In the genomic region with DNA sequence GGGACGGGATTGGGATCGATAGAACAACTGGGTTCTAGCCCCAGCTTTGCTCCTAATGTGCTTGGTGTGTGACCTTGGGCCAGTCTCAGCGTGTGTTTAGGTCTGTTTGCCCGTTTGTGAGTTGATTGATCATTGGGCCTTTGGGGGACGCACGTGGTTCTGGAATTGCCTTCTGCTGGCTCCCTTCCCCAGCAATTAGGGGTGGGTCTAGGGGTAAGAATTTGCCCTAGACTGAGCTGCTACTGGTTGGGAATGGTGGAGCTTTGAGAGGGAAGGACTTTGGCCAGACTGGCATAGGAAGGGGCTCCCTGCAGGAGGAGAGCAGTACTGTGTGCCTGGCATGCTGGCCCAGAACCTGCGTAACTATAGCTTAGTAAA, we compare ENCODE assay signal across 8 cellular contexts. TPM values are rescaled to one million over a fixed set of nuclear protein-coding genes. Genes with fewer than 3 reads are reported as not detected.
DNase-seq lines count a peak whose midpoint lies in the region; ATAC-seq and TF ChIP-seq lines count a peak whose summit lies in the region.
"Had no signal": no experiment of that assay in that cellular context is flagged by ENCODE, and none has a peak within 500 bp of the region (broad histone marks: within the 10 kb centered on the region; RNA-seq: fewer than 3 reads in every experiment).

No MANE protein-coding gene starts in this region.

- H3K27me3 ChIP-seq in HCT116 (ENCODE audit: insufficient read depth, low read length) (no peaks in the 10 kb centered on the region), Peyer's patch (no peaks in the 10 kb centered on the region), smooth muscle cell (ENCODE audit: low read depth) (peaks cover 51% of the 10 kb centered on the region)

- H3F3A ChIP-seq in smooth muscle cell (ENCODE audit: low read depth), result no peaks in the 10 kb centered on the region

- TF ChIP-seq RAD21 in HCT116 (IDR thresholded peaks at IDR 0.05; ENCODE audit: low read depth), result no peak

- RAD21 ChIA-PET in HCT116 (lab: Charles Lee; ENCODE audit: low non-redundant PET in 1 of 2, low total read pairs in 2 of 2, uncharacterized antibody in 2 of 2, unreplicated experiment in 2 of 2), result no interaction called here

- BruUV-seq in HCT116 (replicated peaks; lab: Mats Ljungman, UMichigan), result no TSS peak

- H3K4me1 ChIP-seq in HCT116 (ENCODE audit: control insufficient read depth in 1 of 2, insufficient read depth in 2 of 2, low read length in 2 of 2) (peaks cover 4 to 43% of the 10 kb centered on the region in 2 experiments; a peak in 3 of 4 replicates), Peyer's patch (peaks cover 0 to 29% (median 19%) of the 10 kb centered on the region in 4 donors), smooth muscle cell (ENCODE audit: low read depth) (peaks cover 6% of the 10 kb centered on the region)

- H3K36me3 ChIP-seq in HCT116 (ENCODE audit: control insufficient read depth in 1 of 2, insufficient read depth in 2 of 2, low read length in 2 of 2) (no peaks in the 10 kb centered on the region), Peyer's patch (no peaks in the 10 kb centered on the region), smooth muscle cell (ENCODE audit: low read depth) (no peaks in the 10 kb centered on the region)

- H3K79me2 ChIP-seq in HCT116 (ENCODE audit: insufficient read depth, low read length) (no peaks in the 10 kb centered on the region), smooth muscle cell (ENCODE audit: low read depth) (no peaks in the 10 kb centered on the region)

- peak overlapping the region; percentile 97 for H3K4me2 ChIP-seq in HCT116 (ENCODE audit: low read length)
- H3K4me2 ChIP-seq in smooth muscle cell, result peak overlapping the region; percentile 76

- CTCF ChIA-PET in HCT116 (lab: Charles Lee), result no interaction called here

- ATAC-seq in HCT116 (no peak), HG02588 (IDR thresholded peaks at IDR 0.05; ENCODE audit: unreplicated experiment) (no peak)
- ATAC-seq: GM12878 had no signal

- no peak overlapping the region for H2AFZ ChIP-seq in HCT116 (ENCODE audit: low read depth, low read length, poor library complexity, severe bottlenecking)
- H2AFZ ChIP-seq in smooth muscle cell (ENCODE audit: low read depth), result no peak overlapping the region

- no peaks in the 10 kb centered on the region for H3K9me3 ChIP-seq in HCT116 (ENCODE audit: control insufficient read depth in 1 of 2, insufficient read depth in 1 of 2, low read depth in 1 of 2, low read length in 2 of 2)
- no peaks in the 10 kb centered on the region for H3K9me3 ChIP-seq in Peyer's patch
- H3K9me3 ChIP-seq in iPS-18c (ENCODE audit: control insufficient read depth, insufficient read depth, low read length), result no peaks in the 10 kb centered on the region
- H3K9me3 ChIP-seq in smooth muscle cell (replicated peaks; ENCODE audit: low read depth), result no peaks in the 10 kb centered on the region

- DNase-seq in HCT116 (ENCODE audit: low read depth, low spot score) (no peak), Peyer's patch (no peak), smooth muscle cell (lab: John Stamatoyannopoulos, UW; ENCODE audit: unreplicated experiment) (no peak), NOMO-1 (lab: John Stamatoyannopoulos, UW; ENCODE audit: unreplicated experiment in 2 of 2) (no peak)
- DNase-seq in stimulated activated CD8-positive, alpha-beta memory T cell treated with anti-CD3 and anti-CD28 coated beads, Interleukin-4, amount 100 ng/mL, for 48 hours, result no peak

- POLR2A ChIA-PET in HCT116 (lab: Charles Lee), result no interaction called here

- intact Hi-C loops in HCT116 (cut with micrococcal nuclease), result no loop called here

- H3K4me3 ChIP-seq in HCT116 (replicated peaks in 1 of 2; ENCODE audit: low read depth in 1 of 2, low read length in 2 of 2), result peak overlapping the region; percentile 51 to 65
- H3K4me3 ChIP-seq in Peyer's patch, result peak overlapping the region; percentile 37 to 73 (median 56)
- H3K4me3 ChIP-seq in iPS-18c (ENCODE audit: insufficient read depth, low read depth, low read length), result peak overlapping the region; percentile 64
- peak overlapping the region; percentile 47 for H3K4me3 ChIP-seq in smooth muscle cell
- H3K4me3 ChIP-seq: GM12878 had no signal

- WGBS in smooth muscle cell (ENCODE audit: low lambda C conversion rate), result 38% methylated on average over 7 of the region's 7 CpGs

- TF ChIP-seq CTCF in HCT116 (IDR thresholded peaks at IDR 0.05 in 2 of 3, conservative IDR thresholded peaks at IDR 0.05 in 1 of 3; ENCODE audit: borderline replicate concordance in 1 of 3, insufficient read depth in 1 of 3, low read depth in 2 of 3, low read length in 2 of 3) (no peak), Peyer's patch (IDR thresholded peaks at IDR 0.05) (peak in 2 of 6 experiments; percentile 34 to 44), smooth muscle cell (IDR thresholded peaks at IDR 0.05; ENCODE audit: borderline replicate concordance, insufficient read depth, poor library complexity, severe bottlenecking) (no peak)

- H3K27ac ChIP-seq in HCT116 (ENCODE audit: low read depth, low read length) (no peak overlapping the region; the same call in 1 of the 2 replicates), Peyer's patch (peak overlapping the region in 1 of 4 donors; percentile 82), smooth muscle cell (ENCODE audit: low read depth) (no peak overlapping the region)

- H3K9me2 ChIP-seq in HCT116 (ENCODE audit: insufficient read depth), result no peaks in the 10 kb centered on the region

- TF ChIP-seq POLR2A in HCT116 (IDR thresholded peaks at IDR 0.05; ENCODE audit: borderline replicate concordance, extremely low read depth, insufficient read depth, insufficient read length) (no peak), Peyer's patch (IDR thresholded peaks at IDR 0.05) (peak in 1 of 2 donors; percentile 8)

- H4K20me1 ChIP-seq in HCT116 (ENCODE audit: insufficient read depth) (no peaks in the 10 kb centered on the region), smooth muscle cell (ENCODE audit: low read depth) (no peaks in the 10 kb centered on the region)

- peak overlapping the region; percentile 53 for H3K9ac ChIP-seq in HCT116 (ENCODE audit: low read length)
- no peak overlapping the region for H3K9ac ChIP-seq in smooth muscle cell (ENCODE audit: low read depth)

TF ChIP-seq in HCT116, 20 proteins besides CTCF, POLR2A, EP300 and RAD21:
- TF ChIP-seq REST (IDR thresholded peaks at IDR 0.05; ENCODE audit: low read depth), result no peak
- TF ChIP-seq TCF7L2 (IDR thresholded peaks at IDR 0.05; ENCODE audit: borderline replicate concordance, extremely low read depth, insufficient read depth, insufficient read length), result no peak
- TF ChIP-seq ELF1 (IDR thresholded peaks at IDR 0.05; ENCODE audit: borderline replicate concordance, low read depth), result no peak
- TF ChIP-seq ZNF274 (IDR thresholded peaks at IDR 0.05; ENCODE audit: low read depth, low read length), result no peak
- TF ChIP-seq JUND (IDR thresholded peaks at IDR 0.05), result no peak
- TF ChIP-seq, protein P1, sequence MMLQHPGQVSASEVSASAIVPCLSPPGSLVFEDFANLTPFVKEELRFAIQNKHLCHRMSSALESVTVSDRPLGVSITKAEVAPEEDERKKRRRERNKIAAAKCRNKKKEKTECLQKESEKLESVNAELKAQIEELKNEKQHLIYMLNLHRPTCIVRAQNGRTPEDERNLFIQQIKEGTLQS (IDR thresholded peaks at IDR 0.05), result no peak
- TF ChIP-seq SP1 (IDR thresholded peaks at IDR 0.05; ENCODE audit: low read depth), result no peak
- TF ChIP-seq CEBPB (IDR thresholded peaks at IDR 0.05; ENCODE audit: low read depth), result no peak
- TF ChIP-seq EGR1 (IDR thresholded peaks at IDR 0.05; ENCODE audit: low read depth), result no peak
- no peak for TF ChIP-seq SIN3A (IDR thresholded peaks at IDR 0.05; ENCODE audit: low read depth)

RNA-seq across cellular contexts. Expression of gene SPNS2, which starts 1.5 kb away (rescaled TPM):
- 1.6 TPM for total RNA-seq in HCT116 (2021; ENCODE audit: unreplicated experiment)
- polyA plus RNA-seq in HCT116 (2012), result 4.5 and 5.8 TPM in 2 replicates
- total RNA-seq in Peyer's patch, result 10 to 100 TPM; 12.4 to 81.0 (median 31.9) TPM
- total RNA-seq in smooth muscle cell, result 15.9 and 16.5 TPM in 2 replicates
- 5.1 and 44.1 TPM in 2 replicates for polyA plus RNA-seq in smooth muscle cell

RNA-seq across cellular contexts. Expression of gene MYBBP1A, which starts 55.0 kb away (rescaled TPM):
- total RNA-seq in HCT116 (2021; ENCODE audit: unreplicated experiment) (130 TPM), Peyer's patch (100 to 1,000 TPM in 2 of 4 donors, 10 to 100 TPM in 2; 27.1 to 244 (median 91.2) TPM), smooth muscle cell (14.3 and 18.1 TPM in 2 replicates)
- polyA plus RNA-seq in HCT116 (2012), result 64.6 and 68.0 TPM in 2 replicates
- polyA plus RNA-seq in smooth muscle cell, result 28.1 and 33.5 TPM in 2 replicates
